In genomic region chr3:127455541-127456450, GRCh38 we compare ENCODE assay signal across 1 cellular context.
TF ChIP-seq lines count a peak whose summit lies in the region.

No MANE protein-coding gene starts in this region.

TF ChIP-seq in HepG2, 621 proteins besides CTCF, POLR2A, EP300 and RAD21 (continued from another document and continues in another):
- no peak for TF ChIP-seq ARID2 (CRISPR knock-in tag; IDR thresholded peaks at IDR 0.05; ENCODE audit: borderline replicate concordance)
- no peak for TF ChIP-seq CREB3 (CRISPR knock-in tag; IDR thresholded peaks at IDR 0.05)
- TF ChIP-seq SALL1 (CRISPR knock-in tag; IDR thresholded peaks at IDR 0.05) = peak; percentile 58
- no peak for TF ChIP-seq ZBTB20 (CRISPR knock-in tag; IDR thresholded peaks at IDR 0.05; ENCODE audit: borderline replicate concordance, low read depth)
- TF ChIP-seq HNRNPUL1 (IDR thresholded peaks at IDR 0.05; ENCODE audit: low read depth, low read length) = no peak
- TF ChIP-seq ZNF878 (CRISPR knock-in tag; IDR thresholded peaks at IDR 0.05) = no peak
- TF ChIP-seq TERF1 (CRISPR knock-in tag; IDR thresholded peaks at IDR 0.05) = no peak
- no peak for TF ChIP-seq ZNF337 (CRISPR knock-in tag; IDR thresholded peaks at IDR 0.05; ENCODE audit: borderline replicate concordance, low read depth)
- 0 out of 2 replicates have a peak, but pooled peaks have one; percentile 27 for TF ChIP-seq HDAC2 (CRISPR knock-in tag; IDR thresholded peaks at IDR 0.05)
- no peak for TF ChIP-seq ZNF318 (CRISPR knock-in tag; IDR thresholded peaks at IDR 0.05)
- TF ChIP-seq HNRNPL (IDR thresholded peaks at IDR 0.05; ENCODE audit: low read depth, low read length) = no peak
- no peak for TF ChIP-seq THAP9 (CRISPR knock-in tag; IDR thresholded peaks at IDR 0.05; ENCODE audit: borderline replicate concordance)
- TF ChIP-seq CERS6 (CRISPR knock-in tag; IDR thresholded peaks at IDR 0.05) = no peak
- TF ChIP-seq ZBTB37 (CRISPR knock-in tag; IDR thresholded peaks at IDR 0.05) = no peak
- no peak for TF ChIP-seq ZNF382 (CRISPR knock-in tag; IDR thresholded peaks at IDR 0.05; ENCODE audit: borderline replicate concordance)
- no peak for TF ChIP-seq ZNF431 (CRISPR knock-in tag; IDR thresholded peaks at IDR 0.05; ENCODE audit: borderline replicate concordance, low read depth)
- TF ChIP-seq MAX (IDR thresholded peaks at IDR 0.05) = no peak
- no peak for TF ChIP-seq SNRNP70 (IDR thresholded peaks at IDR 0.05; ENCODE audit: low read depth, low read length)
- TF ChIP-seq ZNF224 (CRISPR knock-in tag; IDR thresholded peaks at IDR 0.05) = no peak
- no peak for TF ChIP-seq KDM6A (CRISPR knock-in tag; IDR thresholded peaks at IDR 0.05; ENCODE audit: low read depth)
- no peak for TF ChIP-seq CBX2 (IDR thresholded peaks at IDR 0.05; ENCODE audit: low read depth, low read length)
- no peak for TF ChIP-seq CBX2 (CRISPR knock-in tag; IDR thresholded peaks at IDR 0.05; ENCODE audit: low read depth)
- TF ChIP-seq MEIS1 (CRISPR knock-in tag; IDR thresholded peaks at IDR 0.05; ENCODE audit: borderline replicate concordance) = no peak
- TF ChIP-seq SAFB2 (CRISPR knock-in tag; IDR thresholded peaks at IDR 0.05; ENCODE audit: borderline replicate concordance, low read depth) = 0 out of 2 replicates have a peak, but pooled peaks have one; percentile 58
- TF ChIP-seq ATM (IDR thresholded peaks at IDR 0.05; ENCODE audit: borderline replicate concordance) = no peak
- no peak for TF ChIP-seq ZNF720 (CRISPR knock-in tag; IDR thresholded peaks at IDR 0.05)
- no peak for TF ChIP-seq NR0B2 (CRISPR knock-in tag; IDR thresholded peaks at IDR 0.05)
- no peak for TF ChIP-seq ZNF296 (CRISPR knock-in tag; conservative IDR thresholded peaks at IDR 0.05)
- TF ChIP-seq ZNF687 (CRISPR knock-in tag; IDR thresholded peaks at IDR 0.05) = peak; percentile 64
- TF ChIP-seq ISL2 (CRISPR knock-in tag; IDR thresholded peaks at IDR 0.05) = no peak
- no peak for TF ChIP-seq MATR3 (CRISPR knock-in tag; IDR thresholded peaks at IDR 0.05)
- no peak for TF ChIP-seq SP2 (CRISPR knock-in tag; IDR thresholded peaks at IDR 0.05)
- no peak for TF ChIP-seq ZNF335 (CRISPR knock-in tag; IDR thresholded peaks at IDR 0.05)
